In genomic region chr22:49925525-49926128, GRCh38 we compare ENCODE assay signal across 1 cellular context.
TF ChIP-seq lines count a peak whose summit lies in the region.

No MANE protein-coding gene starts in this region.

TF ChIP-seq in GM12878, 131 proteins besides CTCF, POLR2A, EP300 and RAD21 (continued from another document):
- TF ChIP-seq RBBP5 (conservative IDR thresholded peaks at IDR 0.05) (no peak), HDAC2 (IDR thresholded peaks at IDR 0.05) (no peak), ESRRA (IDR thresholded peaks at IDR 0.05; ENCODE audit: low read length) (no peak), TCF3 (IDR thresholded peaks at IDR 0.05; ENCODE audit: borderline replicate concordance, insufficient read depth, low read depth, low read length) (0 out of 2 replicates have a peak, but pooled peaks have one; percentile 53), IKZF2 (IDR thresholded peaks at IDR 0.05) (peak; percentile 48 to 54), POU2F2 (IDR thresholded peaks at IDR 0.05; ENCODE audit: borderline replicate concordance, low read depth, low read length) (no peak), PAX8 (IDR thresholded peaks at IDR 0.05) (no peak), BHLHE40 (IDR thresholded peaks at IDR 0.05; ENCODE audit: borderline replicate concordance in 1 of 2, low read depth in 2 of 2, low read length in 1 of 2) (peak; percentile 32 to 58; a peak in 2 of 4 replicates), SMAD1 (IDR thresholded peaks at IDR 0.05; ENCODE audit: low read depth, partially characterized antibody) (no peak), SIX5 (IDR thresholded peaks at IDR 0.05; ENCODE audit: low read depth, low read length, severe bottlenecking) (no peak), DPF2 (IDR thresholded peaks at IDR 0.05) (0 out of 2 replicates have a peak, but pooled peaks have one; percentile 41), SMAD5 (IDR thresholded peaks at IDR 0.05; ENCODE audit: low read depth) (peak; percentile 48; the same call in 1 of the 2 replicates), CBX3 (IDR thresholded peaks at IDR 0.05; ENCODE audit: borderline replicate concordance, low read depth) (no peak), SMC3 (IDR thresholded peaks at IDR 0.05; ENCODE audit: borderline replicate concordance, low read length) (no peak), SPI1 (IDR thresholded peaks at IDR 0.05; ENCODE audit: borderline replicate concordance, insufficient read depth, low read depth, low read length) (peak; percentile 12; the same call in 1 of the 2 replicates), RELA (IDR thresholded peaks at IDR 0.05; ENCODE audit: borderline replicate concordance, partially characterized antibody) (peak; percentile 24), BACH1 (IDR thresholded peaks at IDR 0.05; ENCODE audit: borderline replicate concordance) (no peak), BRCA1 (IDR thresholded peaks at IDR 0.05; ENCODE audit: low read depth, low read length) (no peak), NFXL1 (IDR thresholded peaks at IDR 0.05; ENCODE audit: borderline replicate concordance) (no peak), BMI1 (IDR thresholded peaks at IDR 0.05; ENCODE audit: borderline replicate concordance) (no peak), PKNOX1 (IDR thresholded peaks at IDR 0.05) (peak; percentile 78), MTA2 (IDR thresholded peaks at IDR 0.05; ENCODE audit: low read depth) (peak; percentile 27; the same call in 1 of the 2 replicates), EED (IDR thresholded peaks at IDR 0.05; ENCODE audit: low read depth) (no peak), BCL11A (IDR thresholded peaks at IDR 0.05; ENCODE audit: low read depth, low read length) (no peak), SIN3A (IDR thresholded peaks at IDR 0.05; ENCODE audit: low read depth, low read length) (no peak), ZNF274 (IDR thresholded peaks at IDR 0.05; ENCODE audit: insufficient read depth, insufficient read length) (no peak), TARDBP (IDR thresholded peaks at IDR 0.05; ENCODE audit: borderline replicate concordance) (no peak)
- TF ChIP-seq, protein P1, sequence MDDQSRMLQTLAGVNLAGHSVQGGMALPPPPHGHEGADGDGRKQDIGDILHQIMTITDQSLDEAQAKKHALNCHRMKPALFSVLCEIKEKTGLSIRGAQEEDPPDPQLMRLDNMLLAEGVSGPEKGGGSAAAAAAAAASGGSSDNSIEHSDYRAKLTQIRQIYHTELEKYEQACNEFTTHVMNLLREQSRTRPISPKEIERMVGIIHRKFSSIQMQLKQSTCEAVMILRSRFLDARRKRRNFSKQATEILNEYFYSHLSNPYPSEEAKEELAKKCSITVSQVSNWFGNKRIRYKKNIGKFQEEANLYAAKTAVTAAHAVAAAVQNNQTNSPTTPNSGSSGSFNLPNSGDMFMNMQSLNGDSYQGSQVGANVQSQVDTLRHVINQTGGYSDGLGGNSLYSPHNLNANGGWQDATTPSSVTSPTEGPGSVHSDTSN (IDR thresholded peaks at IDR 0.05; ENCODE audit: insufficient replicate concordance, low read depth, low read length) = peak; percentile 23
- TF ChIP-seq, protein P2, sequence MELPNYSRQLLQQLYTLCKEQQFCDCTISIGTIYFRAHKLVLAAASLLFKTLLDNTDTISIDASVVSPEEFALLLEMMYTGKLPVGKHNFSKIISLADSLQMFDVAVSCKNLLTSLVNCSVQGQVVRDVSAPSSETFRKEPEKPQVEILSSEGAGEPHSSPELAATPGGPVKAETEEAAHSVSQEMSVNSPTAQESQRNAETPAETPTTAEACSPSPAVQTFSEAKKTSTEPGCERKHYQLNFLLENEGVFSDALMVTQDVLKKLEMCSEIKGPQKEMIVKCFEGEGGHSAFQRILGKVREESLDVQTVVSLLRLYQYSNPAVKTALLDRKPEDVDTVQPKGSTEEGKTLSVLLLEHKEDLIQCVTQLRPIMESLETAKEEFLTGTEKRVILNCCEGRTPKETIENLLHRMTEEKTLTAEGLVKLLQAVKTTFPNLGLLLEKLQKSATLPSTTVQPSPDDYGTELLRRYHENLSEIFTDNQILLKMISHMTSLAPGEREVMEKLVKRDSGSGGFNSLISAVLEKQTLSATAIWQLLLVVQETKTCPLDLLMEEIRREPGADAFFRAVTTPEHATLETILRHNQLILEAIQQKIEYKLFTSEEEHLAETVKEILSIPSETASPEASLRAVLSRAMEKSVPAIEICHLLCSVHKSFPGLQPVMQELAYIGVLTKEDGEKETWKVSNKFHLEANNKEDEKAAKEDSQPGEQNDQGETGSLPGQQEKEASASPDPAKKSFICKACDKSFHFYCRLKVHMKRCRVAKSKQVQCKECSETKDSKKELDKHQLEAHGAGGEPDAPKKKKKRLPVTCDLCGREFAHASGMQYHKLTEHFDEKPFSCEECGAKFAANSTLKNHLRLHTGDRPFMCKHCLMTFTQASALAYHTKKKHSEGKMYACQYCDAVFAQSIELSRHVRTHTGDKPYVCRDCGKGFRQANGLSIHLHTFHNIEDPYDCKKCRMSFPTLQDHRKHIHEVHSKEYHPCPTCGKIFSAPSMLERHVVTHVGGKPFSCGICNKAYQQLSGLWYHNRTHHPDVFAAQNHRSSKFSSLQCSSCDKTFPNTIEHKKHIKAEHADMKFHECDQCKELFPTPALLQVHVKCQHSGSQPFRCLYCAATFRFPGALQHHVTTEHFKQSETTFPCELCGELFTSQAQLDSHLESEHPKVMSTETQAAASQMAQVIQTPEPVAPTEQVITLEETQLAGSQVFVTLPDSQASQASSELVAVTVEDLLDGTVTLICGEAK (IDR thresholded peaks at IDR 0.05; ENCODE audit: borderline replicate concordance) = peak; percentile 57
- TF ChIP-seq, protein P3, sequence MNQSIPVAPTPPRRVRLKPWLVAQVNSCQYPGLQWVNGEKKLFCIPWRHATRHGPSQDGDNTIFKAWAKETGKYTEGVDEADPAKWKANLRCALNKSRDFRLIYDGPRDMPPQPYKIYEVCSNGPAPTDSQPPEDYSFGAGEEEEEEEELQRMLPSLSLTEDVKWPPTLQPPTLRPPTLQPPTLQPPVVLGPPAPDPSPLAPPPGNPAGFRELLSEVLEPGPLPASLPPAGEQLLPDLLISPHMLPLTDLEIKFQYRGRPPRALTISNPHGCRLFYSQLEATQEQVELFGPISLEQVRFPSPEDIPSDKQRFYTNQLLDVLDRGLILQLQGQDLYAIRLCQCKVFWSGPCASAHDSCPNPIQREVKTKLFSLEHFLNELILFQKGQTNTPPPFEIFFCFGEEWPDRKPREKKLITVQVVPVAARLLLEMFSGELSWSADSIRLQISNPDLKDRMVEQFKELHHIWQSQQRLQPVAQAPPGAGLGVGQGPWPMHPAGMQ (IDR thresholded peaks at IDR 0.05; ENCODE audit: borderline replicate concordance) = no peak
- TF ChIP-seq, protein P4, sequence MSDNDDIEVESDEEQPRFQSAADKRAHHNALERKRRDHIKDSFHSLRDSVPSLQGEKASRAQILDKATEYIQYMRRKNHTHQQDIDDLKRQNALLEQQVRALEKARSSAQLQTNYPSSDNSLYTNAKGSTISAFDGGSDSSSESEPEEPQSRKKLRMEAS (IDR thresholded peaks at IDR 0.05; ENCODE audit: low read depth, low read length) = peak; percentile 39; the same call in 1 of the 2 replicates
- TF ChIP-seq, protein P5, sequence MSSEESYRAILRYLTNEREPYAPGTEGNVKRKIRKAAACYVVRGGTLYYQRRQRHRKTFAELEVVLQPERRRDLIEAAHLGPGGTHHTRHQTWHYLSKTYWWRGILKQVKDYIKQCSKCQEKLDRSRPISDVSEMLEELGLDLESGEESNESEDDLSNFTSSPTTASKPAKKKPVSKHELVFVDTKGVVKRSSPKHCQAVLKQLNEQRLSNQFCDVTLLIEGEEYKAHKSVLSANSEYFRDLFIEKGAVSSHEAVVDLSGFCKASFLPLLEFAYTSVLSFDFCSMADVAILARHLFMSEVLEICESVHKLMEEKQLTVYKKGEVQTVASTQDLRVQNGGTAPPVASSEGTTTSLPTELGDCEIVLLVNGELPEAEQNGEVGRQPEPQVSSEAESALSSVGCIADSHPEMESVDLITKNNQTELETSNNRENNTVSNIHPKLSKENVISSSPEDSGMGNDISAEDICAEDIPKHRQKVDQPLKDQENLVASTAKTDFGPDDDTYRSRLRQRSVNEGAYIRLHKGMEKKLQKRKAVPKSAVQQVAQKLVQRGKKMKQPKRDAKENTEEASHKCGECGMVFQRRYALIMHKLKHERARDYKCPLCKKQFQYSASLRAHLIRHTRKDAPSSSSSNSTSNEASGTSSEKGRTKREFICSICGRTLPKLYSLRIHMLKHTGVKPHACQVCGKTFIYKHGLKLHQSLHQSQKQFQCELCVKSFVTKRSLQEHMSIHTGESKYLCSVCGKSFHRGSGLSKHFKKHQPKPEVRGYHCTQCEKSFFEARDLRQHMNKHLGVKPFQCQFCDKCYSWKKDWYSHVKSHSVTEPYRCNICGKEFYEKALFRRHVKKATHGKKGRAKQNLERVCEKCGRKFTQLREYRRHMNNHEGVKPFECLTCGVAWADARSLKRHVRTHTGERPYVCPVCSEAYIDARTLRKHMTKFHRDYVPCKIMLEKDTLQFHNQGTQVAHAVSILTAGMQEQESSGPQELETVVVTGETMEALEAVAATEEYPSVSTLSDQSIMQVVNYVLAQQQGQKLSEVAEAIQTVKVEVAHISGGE (CRISPR knock-in tag; IDR thresholded peaks at IDR 0.05) = no peak
- TF ChIP-seq, protein P6, sequence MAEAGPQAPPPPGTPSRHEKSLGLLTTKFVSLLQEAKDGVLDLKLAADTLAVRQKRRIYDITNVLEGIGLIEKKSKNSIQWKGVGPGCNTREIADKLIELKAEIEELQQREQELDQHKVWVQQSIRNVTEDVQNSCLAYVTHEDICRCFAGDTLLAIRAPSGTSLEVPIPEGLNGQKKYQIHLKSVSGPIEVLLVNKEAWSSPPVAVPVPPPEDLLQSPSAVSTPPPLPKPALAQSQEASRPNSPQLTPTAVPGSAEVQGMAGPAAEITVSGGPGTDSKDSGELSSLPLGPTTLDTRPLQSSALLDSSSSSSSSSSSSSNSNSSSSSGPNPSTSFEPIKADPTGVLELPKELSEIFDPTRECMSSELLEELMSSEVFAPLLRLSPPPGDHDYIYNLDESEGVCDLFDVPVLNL (IDR thresholded peaks at IDR 0.05; ENCODE audit: low read depth, low read length) = no peak
